20 cellular contexts compared by ENCODE assay signal in genomic region chr16:10308305-10309193, GRCh38.
A peak's percentile ranks its signal among the peaks of the same experiment; 100 is the strongest.
DNase-seq lines count a peak whose midpoint lies in the region; ATAC-seq, FAIRE-seq and TF ChIP-seq lines count a peak whose summit lies in the region.
"Had no signal": no experiment of that assay in that cellular context is flagged by ENCODE, and none has a peak within 500 bp of the region (broad histone marks: within the 10 kb centered on the region; RNA-seq: fewer than 3 reads in every experiment).

No MANE protein-coding gene starts in this region.

- H3K4me3 ChIP-seq in epithelial cell of esophagus (ENCODE audit: low read length): no peak overlapping the region
- H3K4me3 ChIP-seq in skin epidermis: no peak overlapping the region
- H3K4me3 ChIP-seq: lower lobe of right lung had no signal

- no peak for TF ChIP-seq CTCF in epithelial cell of esophagus (IDR thresholded peaks at IDR 0.05; ENCODE audit: insufficient read depth, low read depth, low read length, missing control alignments)

- ATAC-seq in HG03139 (IDR thresholded peaks at IDR 0.05; ENCODE audit: unreplicated experiment) (no peak), GM19455 (IDR thresholded peaks at IDR 0.05; ENCODE audit: unreplicated experiment) (no peak)
- ATAC-seq: HCT116, lower lobe of right lung had no signal

- DNase-seq in GM12891 (ENCODE audit: insufficient read length, low spot score) (no peak), MV-4-11 (lab: John Stamatoyannopoulos, UW) (peak; percentile 38), epithelial cell of esophagus (ENCODE audit: low read depth) (peak; percentile 99), cerebellar cortex (ENCODE audit: low spot score) (no peak)
- DNase-seq: CD4-positive, CD25-positive, alpha-beta regulatory T cell; DMS153; endodermal cell; immature natural killer cell; lower lobe of right lung; NCI-H1436 treated with DMSO at 0.1 percent for 48 hours; NCI-H2171; NCI-H69; stimulated activated CD4-positive, alpha-beta T cell treated with anti-CD3 and anti-CD28 coated beads, Interleukin-12 subunit alpha, Interleukin-12 subunit beta, amount 100 ng/mL, for 4 hours; SW 1271 had no signal

- peak; percentile 33 for FAIRE-seq in GM12891 (lab: Jason Lieb, UNC)
- FAIRE-seq: colon, G401.6 had no signal

- H3K27ac ChIP-seq in skin epidermis: peak overlapping the region in 11 of 21 experiments; percentile 5 to 67 (median 51)
- H3K27ac ChIP-seq: lower lobe of right lung had no signal

- TF ChIP-seq POLR2A in GM12891 (IDR thresholded peaks at IDR 0.05; ENCODE audit: low read depth, low read length): no peak

TF ChIP-seq in GM12891, 5 proteins besides CTCF, POLR2A, EP300 and RAD21:
- TF ChIP-seq SPI1 (IDR thresholded peaks at IDR 0.05; ENCODE audit: low read depth, low read length) (no peak), POU2F2 (IDR thresholded peaks at IDR 0.05; ENCODE audit: low read depth, low read length) (no peak), TAF1 (IDR thresholded peaks at IDR 0.05; ENCODE audit: low read depth, low read length) (no peak), PAX5 (IDR thresholded peaks at IDR 0.05; ENCODE audit: insufficient read depth, low read length, severe bottlenecking) (no peak), POLR2AphosphoS5 (IDR thresholded peaks at IDR 0.05; ENCODE audit: low read depth, low read length) (no peak)

Comparison
In these comparisons a context has a peak if more than half of its experiments do, and no peak if none do; other contexts are left out.
1. DNase-seq: peak in MV-4-11 (single experiment) and epithelial cell of esophagus (single experiment); none in GM12891 (single experiment) and cerebellar cortex (single experiment).